In genomic region chr4:1249148-1249730, GRCh38 we compare ENCODE assay signal across 8 cellular contexts. TPM values are rescaled to one million over a fixed set of nuclear protein-coding genes. Genes with fewer than 3 reads are reported as not detected.
DNase-seq lines count a peak whose midpoint lies in the region; ATAC-seq, FAIRE-seq and TF ChIP-seq lines count a peak whose summit lies in the region.

No MANE protein-coding gene starts in this region.

- peak overlapping the region; percentile 56 to 57 for H3K4me3 ChIP-seq in cardiac fibroblast (replicated peaks in 1 of 2; ENCODE audit: low read depth in 2 of 2, low read length in 2 of 2)
- H3K4me3 ChIP-seq in keratinocyte (ENCODE audit: control insufficient read depth in 2 of 3, extremely low read depth in 1 of 3, insufficient read depth in 2 of 3, low read depth in 1 of 3, low read length in 3 of 3), result peak overlapping the region; percentile 45 to 84 (median 63)

- FAIRE-seq in keratinocyte (lab: Jason Lieb, UNC), result no peak

- peaks cover 16% of the 10 kb centered on the region for H3K4me1 Mint-ChIP-seq in WTC11

- peak overlapping the region; percentile 91 for H3K4me2 ChIP-seq in keratinocyte (ENCODE audit: control insufficient read depth, extremely low read depth, insufficient read depth, low read depth, low read length)

- H3K27ac Mint-ChIP-seq in WTC11, result no peak overlapping the region

- dilution Hi-C loops in keratinocyte (cut with MboI; ENCODE audit: extremely low pct_ligation_motif_present, low sequenced_read_pairs), result no loop called here

- peak; percentile 65 for ATAC-seq in HG02759 (IDR thresholded peaks at IDR 0.05; ENCODE audit: unreplicated experiment)
- ATAC-seq in WTC11, result peak; percentile 66

- peak overlapping the region; percentile 71 for H3K27ac ChIP-seq in keratinocyte (ENCODE audit: control insufficient read depth, insufficient read depth, low read length)

- TF ChIP-seq CTCF in WTC11 (IDR thresholded peaks at IDR 0.05), result no peak
- TF ChIP-seq CTCF in cardiac fibroblast (IDR thresholded peaks at IDR 0.05; ENCODE audit: low read depth, low read length), result no peak
- TF ChIP-seq CTCF in keratinocyte (optimal IDR thresholded peaks at IDR 0.05 in 1 of 3, IDR thresholded peaks at IDR 0.05 in 1 of 3, conservative IDR thresholded peaks at IDR 0.05 in 1 of 3; ENCODE audit: extremely low read depth in 1 of 3, insufficient read depth in 2 of 3, low read length in 3 of 3), result no peak

- peaks cover 42% of the 10 kb centered on the region for H3K79me2 ChIP-seq in keratinocyte (ENCODE audit: control insufficient read depth, insufficient read depth, low read length)

- peak; percentile 86 for DNase-seq in NCI-H345 (lab: John Stamatoyannopoulos, UW)
- DNase-seq in NCI-H345 treated with DMSO at 0.1 percent for 48 hours (lab: John Stamatoyannopoulos, UW; ENCODE audit: unreplicated experiment), result no peak
- peak; percentile 44 for DNase-seq in NCI-H1694 treated with DMSO at 0.1 percent for 48 hours (lab: John Stamatoyannopoulos, UW)
- DNase-seq in WTC11 (ENCODE audit: low spot score), result peak; percentile 68
- peak; percentile 86 to 94 for DNase-seq in cardiac fibroblast (ENCODE audit: low read depth in 2 of 2)
- DNase-seq in keratinocyte (ENCODE audit: low read depth, low spot score), result no peak
- DNase-seq in stimulated activated CD4-positive, alpha-beta T cell treated with anti-CD3 and anti-CD28 coated beads, Interleukin-12 subunit alpha, Interleukin-12 subunit beta, amount 100 ng/mL, for 4 hours, result peak; percentile 83

- H3K9me3 ChIP-seq in keratinocyte (ENCODE audit: control insufficient read depth, low read depth, low read length), result peaks cover 12% of the 10 kb centered on the region

- H3K9me1 ChIP-seq in keratinocyte (ENCODE audit: control insufficient read depth, extremely low read depth, insufficient read depth, low read length), result no peaks in the 10 kb centered on the region

- peaks cover 3 to 12% of the 10 kb centered on the region in 2 experiments for H3K36me3 ChIP-seq in keratinocyte (ENCODE audit: control insufficient read depth in 2 of 2, extremely low read depth in 1 of 2, insufficient read depth in 2 of 2, low read length in 2 of 2)

- peaks cover 42% of the 10 kb centered on the region for H3K36me3 Mint-ChIP-seq in WTC11

- peaks cover 28% of the 10 kb centered on the region for H3K4me1 ChIP-seq in keratinocyte (ENCODE audit: control insufficient read depth, extremely low read depth, insufficient read depth, low read length)

- peak overlapping the region; percentile 65 for H3K4me3 Mint-ChIP-seq in WTC11

- no peaks in the 10 kb centered on the region for H3K27me3 ChIP-seq in keratinocyte (ENCODE audit: control insufficient read depth, extremely low read depth, insufficient read depth, low read length)

- peaks cover 17% of the 10 kb centered on the region for H4K20me1 ChIP-seq in keratinocyte (ENCODE audit: control insufficient read depth, extremely low read depth, insufficient read depth, low read length)

- H3K9me3 Mint-ChIP-seq in WTC11, result peaks cover 39% of the 10 kb centered on the region

- POLR2A ChIA-PET in WTC11 (lab: Charles Lee), result interaction anchor here (1.2 kb wide), 1 partner anchor 97 kb away, joined by 4 read pairs; no protein-coding TSS in a partner anchor

- H3K9ac ChIP-seq in keratinocyte (ENCODE audit: control insufficient read depth, extremely low read depth, insufficient read depth, low read length), result peak overlapping the region; percentile 76

- CTCF ChIA-PET in WTC11 (lab: Charles Lee), result interaction anchor here (1.1 kb wide), 1 partner anchor 60 kb away, joined by 3 read pairs; no protein-coding TSS in a partner anchor

- H3K27me3 Mint-ChIP-seq in WTC11 (ENCODE audit: low read depth), result peaks cover 27% of the 10 kb centered on the region

- peak overlapping the region; percentile 76 for H2AFZ ChIP-seq in keratinocyte (ENCODE audit: control insufficient read depth, low read length)

TF ChIP-seq in WTC11, 78 proteins besides CTCF, POLR2A, EP300 and RAD21 (continues in another document):
- TF ChIP-seq ELF4 (CRISPR knock-in tag; IDR thresholded peaks at IDR 0.05; ENCODE audit: low read depth) (0 out of 2 replicates have a peak, but pooled peaks have one; percentile 58), GABPB1 (CRISPR knock-in tag; IDR thresholded peaks at IDR 0.05) (no peak), ZBTB21 (CRISPR knock-in tag; IDR thresholded peaks at IDR 0.05; ENCODE audit: borderline replicate concordance) (no peak), OVOL2 (CRISPR knock-in tag; IDR thresholded peaks at IDR 0.05; ENCODE audit: borderline replicate concordance) (no peak), FOXK1 (CRISPR knock-in tag; IDR thresholded peaks at IDR 0.05) (peak; percentile 37; the same call in 1 of the 2 replicates), ZNF416 (CRISPR knock-in tag; IDR thresholded peaks at IDR 0.05) (no peak), EMX1 (CRISPR knock-in tag; IDR thresholded peaks at IDR 0.05) (no peak), NFATC4 (CRISPR knock-in tag; IDR thresholded peaks at IDR 0.05) (no peak), TP53 (CRISPR knock-in tag; IDR thresholded peaks at IDR 0.05) (peak; percentile 40), SMAD4 (CRISPR knock-in tag; IDR thresholded peaks at IDR 0.05) (no peak), ZNF232 (CRISPR knock-in tag; IDR thresholded peaks at IDR 0.05) (no peak), TEAD4 (CRISPR knock-in tag; IDR thresholded peaks at IDR 0.05) (peak; percentile 52; the same call in 1 of the 2 replicates), ZNF138 (CRISPR knock-in tag; conservative IDR thresholded peaks at IDR 0.05) (no peak), SMAD3 (CRISPR knock-in tag; IDR thresholded peaks at IDR 0.05; ENCODE audit: borderline replicate concordance) (no peak), GRHL2 (CRISPR knock-in tag; IDR thresholded peaks at IDR 0.05; ENCODE audit: insufficient replicate concordance, severe bottlenecking) (no peak), FOXJ3 (CRISPR knock-in tag; IDR thresholded peaks at IDR 0.05; ENCODE audit: borderline replicate concordance) (no peak), KAT7 (CRISPR knock-in tag; IDR thresholded peaks at IDR 0.05; ENCODE audit: borderline replicate concordance) (no peak), E2F5 (CRISPR knock-in tag; IDR thresholded peaks at IDR 0.05) (no peak), ZNF121 (CRISPR knock-in tag; IDR thresholded peaks at IDR 0.05) (no peak), MLX (CRISPR knock-in tag; IDR thresholded peaks at IDR 0.05) (no peak)
- TF ChIP-seq, protein P1, sequence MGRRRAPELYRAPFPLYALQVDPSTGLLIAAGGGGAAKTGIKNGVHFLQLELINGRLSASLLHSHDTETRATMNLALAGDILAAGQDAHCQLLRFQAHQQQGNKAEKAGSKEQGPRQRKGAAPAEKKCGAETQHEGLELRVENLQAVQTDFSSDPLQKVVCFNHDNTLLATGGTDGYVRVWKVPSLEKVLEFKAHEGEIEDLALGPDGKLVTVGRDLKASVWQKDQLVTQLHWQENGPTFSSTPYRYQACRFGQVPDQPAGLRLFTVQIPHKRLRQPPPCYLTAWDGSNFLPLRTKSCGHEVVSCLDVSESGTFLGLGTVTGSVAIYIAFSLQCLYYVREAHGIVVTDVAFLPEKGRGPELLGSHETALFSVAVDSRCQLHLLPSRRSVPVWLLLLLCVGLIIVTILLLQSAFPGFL (CRISPR knock-in tag; IDR thresholded peaks at IDR 0.05; ENCODE audit: borderline replicate concordance), result no peak
- TF ChIP-seq, protein P2, sequence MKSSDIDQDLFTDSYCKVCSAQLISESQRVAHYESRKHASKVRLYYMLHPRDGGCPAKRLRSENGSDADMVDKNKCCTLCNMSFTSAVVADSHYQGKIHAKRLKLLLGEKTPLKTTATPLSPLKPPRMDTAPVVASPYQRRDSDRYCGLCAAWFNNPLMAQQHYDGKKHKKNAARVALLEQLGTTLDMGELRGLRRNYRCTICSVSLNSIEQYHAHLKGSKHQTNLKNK (CRISPR knock-in tag; IDR thresholded peaks at IDR 0.05), result no peak

RNA-seq across cellular contexts. Expression of gene CTBP1, which starts 0.3 kb away (rescaled TPM):
- total RNA-seq in WTC11 (2021), result 143 to 167 TPM (median 159 TPM) in 3 replicates
- polyA plus RNA-seq in keratinocyte, result 46.9 to 74.5 TPM (median 71.9 TPM) in 3 replicates
- polyA plus RNA-seq in keratinocyte (2011; ENCODE audit: low read depth), result 40.9 TPM
- polyA plus RNA-seq in keratinocyte (2011; cell fraction: cytosol; rRNA removed), result 41.4 and 91.5 TPM in 2 replicates
- 79.7 and 151 TPM in 2 replicates for polyA plus RNA-seq in keratinocyte (2011; cell fraction: nucleus; rRNA removed)
- 65.1 and 86.5 TPM in 2 replicates for polyA plus RNA-seq in keratinocyte (2012; ENCODE audit: low replicate concordance)
- polyA minus RNA-seq in keratinocyte, result 70.2 to 117 TPM (median 93.3 TPM) in 3 replicates
- polyA minus RNA-seq in keratinocyte (2011; cell fraction: cytosol; rRNA and poly(A)+ RNA removed), result 250 TPM
- polyA minus RNA-seq in keratinocyte (2011; cell fraction: nucleus; rRNA and poly(A)+ RNA removed), result 68.6 and 73.2 TPM in 2 replicates

RNA-seq across cellular contexts. Expression of gene MAEA, which starts 40.5 kb away (rescaled TPM):
- 66.9 to 86.9 TPM (median 79.8 TPM) in 3 replicates for total RNA-seq in WTC11 (2021)
- 89.7 to 106 TPM (median 106 TPM) in 3 replicates for polyA plus RNA-seq in keratinocyte
- polyA plus RNA-seq in keratinocyte (2011; ENCODE audit: low read depth), result 73.2 TPM
- polyA plus RNA-seq in keratinocyte (2011; cell fraction: cytosol; rRNA removed), result 61.8 and 93.8 TPM in 2 replicates
- 139 and 153 TPM in 2 replicates for polyA plus RNA-seq in keratinocyte (2011; cell fraction: nucleus; rRNA removed)
- polyA plus RNA-seq in keratinocyte (2012; ENCODE audit: low replicate concordance), result 47.3 and 90.6 TPM in 2 replicates
- polyA minus RNA-seq in keratinocyte, result 54.2 to 174 TPM (median 60.2 TPM) in 3 replicates
- 148 TPM for polyA minus RNA-seq in keratinocyte (2011; cell fraction: cytosol; rRNA and poly(A)+ RNA removed)
- 90.4 and 91.3 TPM in 2 replicates for polyA minus RNA-seq in keratinocyte (2011; cell fraction: nucleus; rRNA and poly(A)+ RNA removed)

Comparison
In these comparisons a context has a peak if more than half of its experiments do, and no peak if none do; other contexts are left out.
1. DNase-seq: peak in NCI-H345 (single experiment), NCI-H1694 treated with DMSO at 0.1 percent for 48 hours (single experiment), WTC11 (single experiment), cardiac fibroblast (2 of 2) and stimulated activated CD4-positive, alpha-beta T cell treated with anti-CD3 and anti-CD28 coated beads, Interleukin-12 subunit alpha, Interleukin-12 subunit beta, amount 100 ng/mL, for 4 hours (single experiment); none in NCI-H345 treated with DMSO at 0.1 percent for 48 hours (single experiment) and keratinocyte (single experiment).